In the genomic region with DNA sequence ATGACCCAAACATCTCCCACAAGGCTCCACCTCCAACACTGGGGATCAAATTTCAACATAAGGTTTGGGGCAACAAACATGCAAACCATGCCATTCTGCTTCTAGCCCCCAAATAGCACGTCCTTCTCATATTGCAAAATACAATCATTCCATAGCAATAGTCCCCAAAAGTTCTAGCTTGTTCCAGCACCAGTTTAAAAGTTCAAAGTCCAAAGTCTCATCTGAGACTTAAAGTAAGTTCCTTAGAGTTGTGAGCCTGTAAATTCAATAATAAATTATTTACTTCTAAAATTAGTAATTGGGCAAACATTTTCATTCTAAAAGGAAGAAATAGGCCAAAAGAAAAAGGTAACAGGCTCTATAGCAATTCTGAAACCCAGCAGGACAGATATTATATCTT, we compare ENCODE assay signal across 10 cellular contexts. TPM values are rescaled to one million over a fixed set of nuclear protein-coding genes. Genes with fewer than 3 reads are reported as not detected.
"Had no signal": no experiment of that assay in that cellular context is flagged by ENCODE, and none has a peak within 500 bp of the region (broad histone marks: within the 10 kb centered on the region; RNA-seq: fewer than 3 reads in every experiment).

No MANE protein-coding gene starts in this region.

- H3K9me3 Mint-ChIP-seq: GM23338 had no signal

- DNase-seq: H9, HCEC 1CT, IMR-90, KG1 had no signal

- FAIRE-seq: H1, H54, HTR-8/SVneo, K562 had no signal

- H3K4me3 ChIP-seq: GM23338, K562 had no signal

- H3K27ac Mint-ChIP-seq: GM23338, H9 had no signal

- H3K4me3 Mint-ChIP-seq: GM23338, H9 had no signal

- ATAC-seq: GM23338, K562 had no signal

RNA-seq across cellular contexts. Expression of gene TASL, which starts 8.9 kb away (rescaled TPM):
- total RNA-seq: GM23338, H1, H9, HT-29, IMR-90 had no signal
- polyA plus RNA-seq: GM23338, H1, IMR-90, K562 had no signal
